Comparison of ENCODE assay signal across 8 cellular contexts in genomic region chr3:16467368-16467767, GRCh38. TPM values are rescaled to one million over a fixed set of nuclear protein-coding genes. Genes with fewer than 3 reads are reported as not detected.
DNase-seq lines count a peak whose midpoint lies in the region; ATAC-seq and TF ChIP-seq lines count a peak whose summit lies in the region.

No MANE protein-coding gene starts in this region.

- CTCF ChIA-PET in Caco-2 (lab: Charles Lee), result no interaction called here

- POLR2A ChIA-PET in Caco-2 (lab: Charles Lee), result no interaction called here

- H3K36me3 Mint-ChIP-seq in Caco-2 (ENCODE audit: insufficient read depth, unreplicated experiment), result peaks cover 5% of the 10 kb centered on the region

- no peaks in the 10 kb centered on the region for H3K27me3 Mint-ChIP-seq in Caco-2 (ENCODE audit: insufficient read depth, unreplicated experiment)

- H3K36me3 ChIP-seq in Caco-2 (ENCODE audit: control insufficient read depth, insufficient read depth, low read length), result no peaks in the 10 kb centered on the region

- DNase-seq in GM19238 (ENCODE audit: insufficient read length, low spot score) (peak; percentile 32), A172 (ENCODE audit: low spot score) (no peak), putamen (ENCODE audit: low spot score) (no peak), Caco-2 (no peak), NCI-H1436 (lab: John Stamatoyannopoulos, UW) (no peak)
- peak; percentile 54 to 55 for DNase-seq in activated T-cell treated with anti-CD3 and anti-CD28 coated beads, Interleukin-2, amount 50 U/mL, for 48 hours
- DNase-seq in stimulated activated CD8-positive, alpha-beta memory T cell treated with anti-CD3 and anti-CD28 coated beads, Interleukin-2, amount 100 ng/mL, for 48 hours (ENCODE audit: low read depth in 2 of 2), result peak; percentile 23 to 49

- H3K9me3 ChIP-seq in Caco-2, result peaks cover 12% of the 10 kb centered on the region

- no peak for TF ChIP-seq CTCF in Caco-2 (IDR thresholded peaks at IDR 0.05; ENCODE audit: insufficient read depth in 1 of 2, low read depth in 1 of 2, low read length in 1 of 2, severe bottlenecking in 1 of 2, unreplicated experiment in 1 of 2)

- H3K27ac Mint-ChIP-seq in Caco-2 (ENCODE audit: unreplicated experiment), result no peak overlapping the region

- no peaks in the 10 kb centered on the region for H3K27me3 ChIP-seq in Caco-2 (replicated peaks; ENCODE audit: control insufficient read depth, insufficient read depth, low read length)

- H3K4me1 ChIP-seq in Caco-2, result peaks cover 21% of the 10 kb centered on the region

- peaks cover 34% of the 10 kb centered on the region for H3K4me1 Mint-ChIP-seq in Caco-2 (ENCODE audit: low read depth, unreplicated experiment)

- H3K4me3 ChIP-seq in Caco-2 (ENCODE audit: low read depth, low read length), result no peak overlapping the region

- intact Hi-C loops in Caco-2 (cut with micrococcal nuclease; ENCODE audit: unreplicated experiment), result no loop called here

- peaks cover 16% of the 10 kb centered on the region for H3K9me3 Mint-ChIP-seq in Caco-2 (ENCODE audit: unreplicated experiment)

- no TSS peak for BruUV-seq in Caco-2 (replicated peaks; lab: Mats Ljungman, UMichigan)

- peak; percentile 86 for ATAC-seq in HG03095 (IDR thresholded peaks at IDR 0.05; ENCODE audit: unreplicated experiment)

- H3K4me3 Mint-ChIP-seq in Caco-2 (ENCODE audit: unreplicated experiment), result no peak overlapping the region

RNA-seq across cellular contexts. Expression of gene RFTN1, which starts 46.1 kb away (rescaled TPM):
- 46.1 and 52.1 TPM in 2 replicates for total RNA-seq in A172 (2014; rRNA removed; shearing (Covaris generic))
- total RNA-seq in Caco-2 (2022), result 8.3 and 10.2 TPM in 2 replicates

Comparison
In these comparisons a context has a peak if more than half of its experiments do, and no peak if none do; other contexts are left out.
1. DNase-seq: peak in GM19238 (single experiment), activated T-cell treated with anti-CD3 and anti-CD28 coated beads, Interleukin-2, amount 50 U/mL, for 48 hours (2 of 2) and stimulated activated CD8-positive, alpha-beta memory T cell treated with anti-CD3 and anti-CD28 coated beads, Interleukin-2, amount 100 ng/mL, for 48 hours (2 of 2); none in A172 (single experiment), putamen (single experiment), Caco-2 (0 of 2) and NCI-H1436 (single experiment).